In the genomic region with DNA sequence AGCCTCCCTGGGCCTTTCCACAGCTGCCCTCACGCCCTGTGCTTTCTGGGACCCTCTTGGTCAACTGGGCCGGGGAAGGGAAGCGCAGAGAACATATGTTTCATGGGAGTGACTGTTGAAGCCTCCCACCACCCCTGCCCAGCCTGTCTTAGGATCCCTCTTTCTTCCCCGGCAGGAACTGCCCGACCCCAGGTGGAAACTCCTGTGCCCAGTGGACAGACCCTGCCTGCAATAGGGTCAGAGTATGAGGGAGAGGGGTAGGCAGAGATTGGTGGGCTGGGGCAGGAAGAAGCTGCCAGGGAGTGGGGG, we compare ENCODE assay signal across 8 cellular contexts. TPM values are rescaled to one million over a fixed set of nuclear protein-coding genes. Genes with fewer than 3 reads are reported as not detected.
A peak's percentile ranks its signal among the peaks of the same experiment; 100 is the strongest.
DNase-seq lines count a peak whose midpoint lies in the region; FAIRE-seq and TF ChIP-seq lines count a peak whose summit lies in the region.

No MANE protein-coding gene starts in this region.

- peaks cover 1% of the 10 kb centered on the region; the same call in 1 of the 2 replicates for H3K36me3 ChIP-seq in BJ (ENCODE audit: control insufficient read depth, insufficient read depth, low read length)
- H3K36me3 ChIP-seq in OCI-LY7 (ENCODE audit: insufficient read depth, low read length) = peaks cover 3% of the 10 kb centered on the region; the same call in 1 of the 2 replicates
- H3K36me3 ChIP-seq in H1 (ENCODE audit: control insufficient read depth in 2 of 4, insufficient read depth in 4 of 4, low read length in 3 of 4) = peaks cover 0 to 4% (median 2%) of the 10 kb centered on the region in 4 experiments; a peak in 1 of 8 replicates
- peaks cover 4% of the 10 kb centered on the region for H3K36me3 ChIP-seq in osteoblast (ENCODE audit: insufficient read depth, low read length)

- H3K4me2 ChIP-seq in OCI-LY7 (ENCODE audit: low read length) (peak overlapping the region; percentile 95), H1 (ENCODE audit: insufficient read depth in 1 of 2, low read depth in 2 of 2, low read length in 2 of 2) (peak overlapping the region; percentile 12 to 58), osteoblast (ENCODE audit: insufficient read depth, low read length) (peak overlapping the region; percentile 72)

- H3K9me3 ChIP-seq in OCI-LY7 (ENCODE audit: low read length) = no peaks in the 10 kb centered on the region
- no peaks in the 10 kb centered on the region for H3K9me3 ChIP-seq in H1 (ENCODE audit: insufficient read depth in 2 of 2, low read depth in 1 of 2, low read length in 1 of 2)
- no peaks in the 10 kb centered on the region for H3K9me3 ChIP-seq in osteoblast (ENCODE audit: low read depth, low read length)

- whole genome bisulfite sequencing in H1 (ENCODE audit: extremely low coverage in 1 of 2, insufficient coverage in 1 of 2, insufficient read length in 1 of 2, insufficient replicate concordance in 2 of 2, low coverage in 1 of 2, low lambda C conversion rate in 2 of 2, missing lambda C conversion rate in 1 of 2), 2 experiments = 66% methylated on average over 5 of the region's 5 CpGs; no CpG with 5 or more reads in 1 of the 2 experiments

- H2AFZ ChIP-seq in OCI-LY7 (ENCODE audit: low read length) = peak overlapping the region; percentile 96
- peak overlapping the region; percentile 49; the same call in 1 of the 2 replicates for H2AFZ ChIP-seq in H1 (ENCODE audit: low read length)
- H2AFZ ChIP-seq in osteoblast (ENCODE audit: low read length) = peak overlapping the region; percentile 77

- peaks cover 24% of the 10 kb centered on the region for H3K4me1 ChIP-seq in OCI-LY7 (ENCODE audit: insufficient read depth, low read length, poor library complexity, severe bottlenecking)
- peaks cover 5 to 29% (median 26%) of the 10 kb centered on the region in 4 experiments for H3K4me1 ChIP-seq in H1 (replicated peaks in 1 of 4; ENCODE audit: control insufficient read depth in 3 of 4, insufficient read depth in 4 of 4, low read length in 3 of 4)
- H3K4me1 ChIP-seq in osteoblast (ENCODE audit: insufficient read depth, low read length) = peaks cover 37% of the 10 kb centered on the region

- H3K27ac ChIP-seq in OCI-LY7 (ENCODE audit: low read depth, low read length, poor library complexity, severe bottlenecking) = peak overlapping the region; percentile 61
- H3K27ac ChIP-seq in H1 (ENCODE audit: low read depth, low read length) = peak overlapping the region; percentile 64; the same call in 1 of the 2 replicates
- H3K27ac ChIP-seq in osteoblast (ENCODE audit: low read depth, low read length) = peak overlapping the region; percentile 85

- CTCF ChIA-PET in BJ (lab: Yijun Ruan, JAX) = interaction anchor here (1.2 to 10.2 kb wide), 5 partner anchors 22 to 63 kb away, joined by 3 to 62 read pairs (median 15); partner anchors contain the start of genes ACBD4 and HEXIM1
- CTCF ChIA-PET in OCI-LY7 (lab: Charles Lee; ENCODE audit: unreplicated experiment) = interaction anchor here (0.6 to 1.7 kb wide), 5 partner anchors 20 to 73 kb away, joined by 3 to 13 read pairs (median 5); partner anchors contain the start of gene ACBD4
- CTCF ChIA-PET in H1 (lab: Charles Lee; ENCODE audit: partially characterized antibody) = interaction anchor here (0.6 to 10.0 kb wide), 10 partner anchors 10 to 227 kb away, joined by 3 to 103 read pairs (median 13); partner anchors contain the start of genes ACBD4, HEXIM1 and HEXIM2
- CTCF ChIA-PET in GM10248 (lab: Yijun Ruan, JAX) = interaction anchor here (1.3 to 5.8 kb wide), 6 partner anchors 10 to 47 kb away, joined by 4 to 41 read pairs (median 16); partner anchors contain the start of genes ACBD4 and HEXIM2

- DNase-seq in BJ (ENCODE audit: low read depth) (no peak), OCI-LY7 (ENCODE audit: low spot score) (no peak), H1 (ENCODE audit: low read depth in 1 of 2, low spot score in 2 of 2) (peak in 1 of 2 experiments; percentile 72), osteoblast (ENCODE audit: insufficient read length, low spot score, missing footprints) (no peak), GM10248 (ENCODE audit: extremely low spot score) (no peak), NCI-H2171 (lab: John Stamatoyannopoulos, UW) (no peak), GM19240 (ENCODE audit: insufficient read length, low spot score) (no peak)
- no peak for DNase-seq in activated CD4-positive, CD25-positive, alpha-beta regulatory T cell treated with anti-CD3 and anti-CD28 coated beads, Interleukin-2, amount 50 U/mL, for 72 hours

- H4K91ac ChIP-seq in H1 (replicated peaks; ENCODE audit: insufficient read length, low read length) = peak overlapping the region; percentile 92

- H2BK120ac ChIP-seq in H1 (replicated peaks; ENCODE audit: low read depth, low read length) = peak overlapping the region; percentile 77

- peak overlapping the region; percentile 100; the same call in 1 of the 2 replicates for H2BK20ac ChIP-seq in H1 (ENCODE audit: low read length)

- H4K20me1 ChIP-seq in OCI-LY7 (ENCODE audit: insufficient read depth, low read length) (no peaks in the 10 kb centered on the region), H1 (replicated peaks in 1 of 2; ENCODE audit: control insufficient read depth in 1 of 2, insufficient read depth in 2 of 2, low read length in 2 of 2) (no peaks in the 10 kb centered on the region), osteoblast (ENCODE audit: insufficient read depth, low read length) (no peaks in the 10 kb centered on the region)

- BruUV-seq in OCI-LY7 (replicated peaks; lab: Mats Ljungman, UMichigan) = no TSS peak

- intact Hi-C loops in OCI-LY7 (cut with micrococcal nuclease; ENCODE audit: unreplicated experiment) = no loop called here

- TF ChIP-seq RAD21 in H1 (IDR thresholded peaks at IDR 0.05 in 1 of 2, conservative IDR thresholded peaks at IDR 0.05 in 1 of 2; ENCODE audit: low read depth in 2 of 2, low read length in 2 of 2) = no peak

- peak overlapping the region; percentile 97 for H2BK12ac ChIP-seq in H1 (ENCODE audit: low read depth, low read length)

- H3K79me2 ChIP-seq in OCI-LY7 (ENCODE audit: insufficient read depth, low read depth, low read length) (no peaks in the 10 kb centered on the region), H1 (ENCODE audit: control insufficient read depth in 1 of 2, insufficient read depth in 2 of 2, low read length in 2 of 2) (no peaks in the 10 kb centered on the region), osteoblast (ENCODE audit: insufficient read depth, low read length) (no peaks in the 10 kb centered on the region)

- no peak for TF ChIP-seq CTCF in BJ (IDR thresholded peaks at IDR 0.05; ENCODE audit: insufficient read depth, low read depth, low read length)
- no peak for TF ChIP-seq CTCF in OCI-LY7 (conservative IDR thresholded peaks at IDR 0.05; ENCODE audit: low read length)
- no peak for TF ChIP-seq CTCF in H1 (IDR thresholded peaks at IDR 0.05; ENCODE audit: control extremely low read depth in 1 of 3, insufficient read depth in 1 of 3, low read depth in 1 of 3, low read length in 3 of 3)
- no peak for TF ChIP-seq CTCF in osteoblast (IDR thresholded peaks at IDR 0.05; ENCODE audit: extremely low read depth, low read depth, low read length)
- no peak for TF ChIP-seq CTCF in GM10248 (IDR thresholded peaks at IDR 0.05; ENCODE audit: control extremely low read depth, extremely low read depth, low read depth, missing control alignments)

- no peak for TF ChIP-seq POLR2A in H1 (IDR thresholded peaks at IDR 0.05; ENCODE audit: control extremely low read depth in 1 of 2, low read depth in 2 of 2, low read length in 2 of 2)

- TF ChIP-seq EP300 in H1 (IDR thresholded peaks at IDR 0.05; ENCODE audit: borderline replicate concordance in 1 of 2, low read depth in 2 of 2, low read length in 2 of 2) = no peak

- no peak overlapping the region for H3K23ac ChIP-seq in H1 (ENCODE audit: insufficient read length)

- peak overlapping the region; percentile 24 for H3K4me3 ChIP-seq in BJ (ENCODE audit: low read depth, low read length)
- H3K4me3 ChIP-seq in OCI-LY7 (ENCODE audit: low read depth, low read length, poor library complexity, severe bottlenecking) = peak overlapping the region; percentile 65
- peak overlapping the region in 3 of 4 experiments; percentile 4 to 28 (median 10); a peak in 3 of 8 replicates for H3K4me3 ChIP-seq in H1 (ENCODE audit: extremely low read depth in 1 of 4, insufficient read depth in 2 of 4, low read depth in 3 of 4, low read length in 4 of 4)
- peak overlapping the region; percentile 31 for H3K4me3 ChIP-seq in osteoblast (ENCODE audit: insufficient read depth, low read length)

- peak overlapping the region; percentile 92; the same call in 1 of the 2 replicates for H2AK5ac ChIP-seq in H1 (ENCODE audit: low read depth, low read length)

- no peaks in the 10 kb centered on the region; the same call in 1 of the 2 replicates for H3K23me2 ChIP-seq in H1 (ENCODE audit: low read depth, low read length)

- H4K5ac ChIP-seq in H1 (ENCODE audit: insufficient read length, low read depth, low read length) = peak overlapping the region; percentile 34

- peak overlapping the region; percentile 83 for H3K56ac ChIP-seq in H1 (replicated peaks; ENCODE audit: insufficient read length, low read depth, low read length)

- no peaks in the 10 kb centered on the region for H3K9me2 ChIP-seq in OCI-LY7 (ENCODE audit: insufficient read depth, low read length)

- H3K18ac ChIP-seq in H1 (ENCODE audit: extremely low read depth, low read length) = peak overlapping the region; percentile 96

- H3K14ac ChIP-seq in H1 (ENCODE audit: insufficient read length) = no peak overlapping the region

- FAIRE-seq in H1 (lab: Jason Lieb, UNC) = no peak

- peak overlapping the region; percentile 90 for H4K8ac ChIP-seq in H1 (ENCODE audit: extremely low read depth, insufficient read depth, low read length)

- peak overlapping the region; percentile 98 for H2BK5ac ChIP-seq in H1 (ENCODE audit: low read depth, low read length)

- POLR2A ChIA-PET in BJ (lab: Charles Lee) (interaction anchor here (0.7 kb wide), 1 partner anchor 18 kb away, joined by 6 read pairs; no protein-coding TSS in a partner anchor), OCI-LY7 (lab: Charles Lee) (interaction anchor here (0.6 to 2.0 kb wide), 4 partner anchors 13 to 53 kb away, joined by 3 to 19 read pairs (median 4); partner anchors contain the start of gene HEXIM1), H1 (lab: Charles Lee; ENCODE audit: partially characterized antibody) (interaction anchor here (0.8 to 26.8 kb wide), 10 partner anchors 8 to 277 kb away, joined by 3 to 1076 read pairs (median 9); partner anchors contain the start of genes HEXIM1, HEXIM2 and NMT1), GM10248 (lab: Yijun Ruan, JAX) (interaction anchor here (1.0 to 2.9 kb wide), 2 partner anchors 20 to 23 kb away, joined by 3 to 23 read pairs; partner anchors contain the start of gene HEXIM1)

- H3K79me1 ChIP-seq in H1 (ENCODE audit: low read depth, low read length) = no peaks in the 10 kb centered on the region

- H3K27me3 ChIP-seq in BJ (ENCODE audit: control insufficient read depth, insufficient read depth, low read length) = no peaks in the 10 kb centered on the region
- no peaks in the 10 kb centered on the region for H3K27me3 ChIP-seq in H1 (replicated peaks in 1 of 4; ENCODE audit: control insufficient read depth in 3 of 4, extremely low read depth in 1 of 4, insufficient read depth in 3 of 4, low read length in 3 of 4)
- no peaks in the 10 kb centered on the region for H3K27me3 ChIP-seq in osteoblast (ENCODE audit: insufficient read depth, low read length)

- no peak overlapping the region for H3K4ac ChIP-seq in H1 (replicated peaks; ENCODE audit: insufficient read length, low read depth, low read length)

- H3K9ac ChIP-seq in H1 (replicated peaks in 1 of 4; ENCODE audit: extremely low read depth in 1 of 4, low read depth in 3 of 4, low read length in 3 of 4) = peak overlapping the region in 1 of 4 experiments; percentile 42; a peak in 1 of 7 replicates

- peak overlapping the region; percentile 95; the same call in 1 of the 2 replicates for H2BK15ac ChIP-seq in H1 (ENCODE audit: low read length)

RNA-seq across cellular contexts. Expression of gene HEXIM2, which starts 10.5 kb away (rescaled TPM):
- polyA plus RNA-seq in BJ (2011; rRNA removed) (3.9 and 6.3 TPM in 2 replicates), H1 (2011; rRNA removed) (7.5 and 10.6 TPM in 2 replicates)
- 1.8 and 2.3 TPM in 2 replicates for polyA minus RNA-seq in BJ (2011; rRNA and poly(A)+ RNA removed)
- total RNA-seq in OCI-LY7 (2014; rRNA removed; shearing (Covaris generic)) = 8.6 and 9.3 TPM in 2 replicates
- total RNA-seq in OCI-LY7 (2022) (9.7 and 11.1 TPM in 2 replicates), osteoblast (10.0 and 10.9 TPM in 2 replicates)
- 13.2 and 13.9 TPM in 2 replicates for total RNA-seq in H1 (2021; fragmentation: NEBNext Ultra II Directional; extraction: Animal tissue kit (Norgen Biotek cat#: 25700))
- polyA plus RNA-seq in H1 (2011; cell fraction: cytosol; rRNA removed) = 11.8 TPM
- polyA plus RNA-seq in H1 (2011; cell fraction: nucleus; rRNA removed) = 9.0 TPM
- polyA plus RNA-seq in H1 (2012, experiment 1 of 2) = 7.8 to 13.6 TPM (median 12.5 TPM) in 4 replicates
- 13.0 TPM for polyA plus RNA-seq in H1 (2012, experiment 2 of 2)
- 4.2 TPM for polyA plus RNA-seq in H1 (2013, experiment 1 of 2)
- polyA plus RNA-seq in H1 (2013, experiment 2 of 2) = 4.1 TPM
- polyA minus RNA-seq in H1 (2011; rRNA and poly(A)+ RNA removed) = 5.9 and 6.0 TPM in 2 replicates
- 5.0 TPM for polyA minus RNA-seq in H1 (2011; cell fraction: cytosol; rRNA and poly(A)+ RNA removed)
- 5.5 TPM for polyA minus RNA-seq in H1 (2011; cell fraction: nucleus; rRNA and poly(A)+ RNA removed)

RNA-seq across cellular contexts. Expression of gene HEXIM1, which starts 23.9 kb away (rescaled TPM):
- polyA plus RNA-seq in BJ (2011; rRNA removed) (16.0 and 16.7 TPM in 2 replicates), H1 (2011; rRNA removed) (9.1 and 11.1 TPM in 2 replicates)
- 10.3 and 11.2 TPM in 2 replicates for polyA minus RNA-seq in BJ (2011; rRNA and poly(A)+ RNA removed)
- 12.1 and 13.9 TPM in 2 replicates for total RNA-seq in OCI-LY7 (2014; rRNA removed; shearing (Covaris generic))
- total RNA-seq in OCI-LY7 (2022) (16.4 and 17.2 TPM in 2 replicates), osteoblast (10.9 and 12.1 TPM in 2 replicates)
- total RNA-seq in H1 (2021; fragmentation: NEBNext Ultra II Directional; extraction: Animal tissue kit (Norgen Biotek cat#: 25700)) = 36.9 and 38.3 TPM in 2 replicates
- 14.0 TPM for polyA plus RNA-seq in H1 (2011; cell fraction: cytosol; rRNA removed)
- 10.2 TPM for polyA plus RNA-seq in H1 (2011; cell fraction: nucleus; rRNA removed)
- polyA plus RNA-seq in H1 (2012, experiment 1 of 2) = 16.8 to 21.8 TPM (median 20.6 TPM) in 4 replicates
- polyA plus RNA-seq in H1 (2012, experiment 2 of 2) = 7.1 TPM
- 18.9 TPM for polyA plus RNA-seq in H1 (2013, experiment 1 of 2)
- polyA plus RNA-seq in H1 (2013, experiment 2 of 2) = 18.6 TPM
- polyA minus RNA-seq in H1 (2011; rRNA and poly(A)+ RNA removed) = 2.5 and 3.5 TPM in 2 replicates
- polyA minus RNA-seq in H1 (2011; cell fraction: cytosol; rRNA and poly(A)+ RNA removed) = 6.5 TPM
- polyA minus RNA-seq in H1 (2011; cell fraction: nucleus; rRNA and poly(A)+ RNA removed) = 7.7 TPM

RNA-seq across cellular contexts. Expression of gene ACBD4, which starts 36.7 kb away (rescaled TPM):
- 5.4 and 7.3 TPM in 2 replicates for polyA plus RNA-seq in BJ (2011; rRNA removed)
- polyA minus RNA-seq in BJ (2011; rRNA and poly(A)+ RNA removed) = 3.0 and 4.2 TPM in 2 replicates
- 14.6 and 14.8 TPM in 2 replicates for total RNA-seq in OCI-LY7 (2014; rRNA removed; shearing (Covaris generic))
- total RNA-seq in OCI-LY7 (2022) = 22.2 and 24.0 TPM in 2 replicates
- 9.3 and 10.7 TPM in 2 replicates for total RNA-seq in H1 (2021; fragmentation: NEBNext Ultra II Directional; extraction: Animal tissue kit (Norgen Biotek cat#: 25700))
- 7.3 and 14.2 TPM in 2 replicates for polyA plus RNA-seq in H1 (2011; rRNA removed)
- polyA plus RNA-seq in H1 (2011; cell fraction: cytosol; rRNA removed) = 15.5 TPM
- 47.3 TPM for polyA plus RNA-seq in H1 (2011; cell fraction: nucleus; rRNA removed)
- polyA plus RNA-seq in H1 (2012, experiment 1 of 2) = 10.5 to 14.1 TPM (median 12.7 TPM) in 4 replicates
- polyA plus RNA-seq in H1 (2012, experiment 2 of 2) = 9.2 TPM
- polyA plus RNA-seq in H1 (2013, experiment 1 of 2) = 9.3 TPM
- polyA plus RNA-seq in H1 (2013, experiment 2 of 2) = 7.3 TPM
- polyA minus RNA-seq in H1 (2011; rRNA and poly(A)+ RNA removed) = 7.1 and 7.7 TPM in 2 replicates
- polyA minus RNA-seq in H1 (2011; cell fraction: cytosol; rRNA and poly(A)+ RNA removed) = 8.5 TPM
- 18.7 TPM for polyA minus RNA-seq in H1 (2011; cell fraction: nucleus; rRNA and poly(A)+ RNA removed)
- 4.7 and 6.2 TPM in 2 replicates for total RNA-seq in osteoblast

RNA-seq across cellular contexts. Expression of gene PLCD3, which starts 39.9 kb away (rescaled TPM):
- 47.5 and 81.6 TPM in 2 replicates for polyA plus RNA-seq in BJ (2011; rRNA removed)
- 71.6 and 94.8 TPM in 2 replicates for polyA minus RNA-seq in BJ (2011; rRNA and poly(A)+ RNA removed)
- 1.4 and 3.6 TPM in 2 replicates for total RNA-seq in OCI-LY7 (2014; rRNA removed; shearing (Covaris generic))
- 1.7 and 4.6 TPM in 2 replicates for total RNA-seq in OCI-LY7 (2022)
- total RNA-seq in H1 (2021; fragmentation: NEBNext Ultra II Directional; extraction: Animal tissue kit (Norgen Biotek cat#: 25700)) = 42.7 and 48.1 TPM in 2 replicates
- polyA plus RNA-seq in H1 (2011; rRNA removed) = 26.5 and 32.3 TPM in 2 replicates
- polyA plus RNA-seq in H1 (2011; cell fraction: cytosol; rRNA removed) = 24.7 TPM
- 28.3 TPM for polyA plus RNA-seq in H1 (2011; cell fraction: nucleus; rRNA removed)
- 21.6 to 33.0 TPM (median 28.2 TPM) in 4 replicates for polyA plus RNA-seq in H1 (2012, experiment 1 of 2)
- polyA plus RNA-seq in H1 (2012, experiment 2 of 2) = 27.8 TPM
- polyA plus RNA-seq in H1 (2013, experiment 1 of 2) = 20.4 TPM
- 20.7 TPM for polyA plus RNA-seq in H1 (2013, experiment 2 of 2)
- 16.3 and 24.8 TPM in 2 replicates for polyA minus RNA-seq in H1 (2011; rRNA and poly(A)+ RNA removed)
- polyA minus RNA-seq in H1 (2011; cell fraction: cytosol; rRNA and poly(A)+ RNA removed) = 18.3 TPM
- 25.1 TPM for polyA minus RNA-seq in H1 (2011; cell fraction: nucleus; rRNA and poly(A)+ RNA removed)
- 31.5 and 47.7 TPM in 2 replicates for total RNA-seq in osteoblast

RNA-seq across cellular contexts. Expression of gene FMNL1, which starts 49.5 kb away (rescaled TPM):
- polyA plus RNA-seq in BJ (2011; rRNA removed) = 2.0 TPM in 2 replicates
- 3.0 and 5.8 TPM in 2 replicates for polyA minus RNA-seq in BJ (2011; rRNA and poly(A)+ RNA removed)
- 44.8 and 55.1 TPM in 2 replicates for total RNA-seq in OCI-LY7 (2014; rRNA removed; shearing (Covaris generic))
- 133 and 159 TPM in 2 replicates for total RNA-seq in OCI-LY7 (2022)
- total RNA-seq in H1 (2021; fragmentation: NEBNext Ultra II Directional; extraction: Animal tissue kit (Norgen Biotek cat#: 25700)) = 8.6 and 9.8 TPM in 2 replicates
- 2.5 and 5.3 TPM in 2 replicates for polyA plus RNA-seq in H1 (2011; rRNA removed)
- polyA plus RNA-seq in H1 (2011; cell fraction: cytosol; rRNA removed) = 3.5 TPM
- 17.2 TPM for polyA plus RNA-seq in H1 (2011; cell fraction: nucleus; rRNA removed)
- polyA plus RNA-seq in H1 (2012, experiment 1 of 2) = 6.9 to 11.7 TPM (median 8.4 TPM) in 4 replicates
- 7.1 TPM for polyA plus RNA-seq in H1 (2012, experiment 2 of 2)
- 6.8 TPM for polyA plus RNA-seq in H1 (2013, experiment 1 of 2)
- polyA plus RNA-seq in H1 (2013, experiment 2 of 2) = 7.0 TPM
- 1.9 and 2.8 TPM in 2 replicates for polyA minus RNA-seq in H1 (2011; rRNA and poly(A)+ RNA removed)
- polyA minus RNA-seq in H1 (2011; cell fraction: cytosol; rRNA and poly(A)+ RNA removed) = 3.7 TPM
- polyA minus RNA-seq in H1 (2011; cell fraction: nucleus; rRNA and poly(A)+ RNA removed) = 6.9 TPM
- 2.7 and 3.6 TPM in 2 replicates for total RNA-seq in osteoblast

Comparison
In these comparisons a context has a peak if more than half of its experiments do, and no peak if none do; other contexts are left out.
1. H3K4me3 ChIP-seq: peak in every context shown above with its lines; median percentile 65 in OCI-LY7; 31 in osteoblast; 24 in BJ; 10 in H1.
2. H3K4me2 ChIP-seq: peak in every context shown above with its lines; median percentile 95 in OCI-LY7; 72 in osteoblast; 35 in H1.